8 cellular contexts compared by ENCODE assay signal in genomic region chr20:833121-833449, GRCh38. TPM values are rescaled to one million over a fixed set of nuclear protein-coding genes. Genes with fewer than 3 reads are reported as not detected.
DNase-seq lines count a peak whose midpoint lies in the region; ATAC-seq and TF ChIP-seq lines count a peak whose summit lies in the region.

No MANE protein-coding gene starts in this region.

- H3K27me3 ChIP-seq in adrenal gland: no peaks in the 10 kb centered on the region

- no peak for TF ChIP-seq CTCF in AG04449 (IDR thresholded peaks at IDR 0.05; ENCODE audit: insufficient read depth, low read length, missing control alignments)
- TF ChIP-seq CTCF in adrenal gland (IDR thresholded peaks at IDR 0.05): peak in 1 of 6 experiments; percentile 7
- no peak for TF ChIP-seq CTCF in mucosa of descending colon (IDR thresholded peaks at IDR 0.05)
- TF ChIP-seq CTCF in GM10266 (IDR thresholded peaks at IDR 0.05; ENCODE audit: control insufficient read depth, insufficient read depth, low read depth, missing control alignments): no peak

- no peak for TF ChIP-seq POLR2A in adrenal gland (IDR thresholded peaks at IDR 0.05)

- CTCF ChIA-PET in AG04449 (lab: Yijun Ruan, JAX): interaction anchor here (2.1 to 3.6 kb wide), 3 partner anchors 14 to 123 kb away, joined by 16 to 32 read pairs (median 19); no protein-coding TSS in a partner anchor

- H3K27ac ChIP-seq in adrenal gland: peak overlapping the region; percentile 52 to 90 (median 80)

- intact Hi-C loops in adrenal gland (cut with DNase I): no loop called here
- intact Hi-C loops in mucosa of descending colon (cut with DNase I, micrococcal nuclease): no loop called here
- intact Hi-C loops in posterior vena cava (cut with DNase I): no loop called here

- H3K4me1 ChIP-seq in adrenal gland (replicated peaks in 1 of 2) (peaks cover 26 to 34% of the 10 kb centered on the region in 2 donors), mucosa of descending colon (ENCODE audit: low read depth) (no peaks in the 10 kb centered on the region)

- H3K4me3 ChIP-seq in AG04449 (ENCODE audit: low read depth, low read length) (peak overlapping the region; percentile 87), adrenal gland (peak overlapping the region in 2 of 4 donors; percentile 72 to 97), mucosa of descending colon (peak overlapping the region; percentile 85)

- ATAC-seq in HG02938 (IDR thresholded peaks at IDR 0.05; ENCODE audit: unreplicated experiment) (peak; percentile 23), mucosa of descending colon (no peak)

- WGBS in adrenal gland, 4 donors: 0 to 2% (median 1%) methylated on average over 4 of the region's 4 CpGs

- H3K9me3 ChIP-seq in adrenal gland (replicated peaks in 1 of 3) (no peaks in the 10 kb centered on the region), mucosa of descending colon (no peaks in the 10 kb centered on the region)

- H3K36me3 ChIP-seq in adrenal gland (replicated peaks in 1 of 2) (no peaks in the 10 kb centered on the region), mucosa of descending colon (ENCODE audit: low read depth) (no peaks in the 10 kb centered on the region)

- DNase-seq in AG04449 (ENCODE audit: low read depth, low spot score): no peak
- DNase-seq in adrenal gland: no peak
- DNase-seq in mucosa of descending colon: no peak
- DNase-seq in DMS 273 (lab: John Stamatoyannopoulos, UW; ENCODE audit: unreplicated experiment): no peak
- DNase-seq in GM10266 (ENCODE audit: extremely low spot score): no peak
- DNase-seq in posterior vena cava (ENCODE audit: low spot score): no peak
- DNase-seq in HUDEP-2 (lab: John Stamatoyannopoulos, UW; ENCODE audit: unreplicated experiment in 76 of 76): no peak

- POLR2A ChIA-PET in AG04449 (lab: Yijun Ruan, JAX): interaction anchor here (0.7 to 1.4 kb wide), 5 partner anchors 11 to 1316 kb away, joined by 3 to 7 read pairs (median 3); partner anchors contain the start of gene PSMF1

RNA-seq across cellular contexts. Expression of gene FAM110A, which starts 0.4 kb away (rescaled TPM):
- total RNA-seq in adrenal gland (10 to 100 TPM in 5 of 8 donors, 1 to 10 TPM in 3; 4.8 to 16.7 (median 10.8) TPM), mucosa of descending colon (10 to 100 TPM in 1 of 3 donors, 1 to 10 TPM in 2; 5.1 to 10.4 (median 8.4) TPM), posterior vena cava (1 to 10 TPM; 2.7 to 4.0 TPM)
- 1 to 10 TPM; 2.4 to 7.1 (median 6.2) TPM for polyA plus RNA-seq in adrenal gland
